ENCODE assay signal across 22 cellular contexts in genomic region chr3:26847675-26848074, GRCh38.
DNase-seq lines count a peak whose midpoint lies in the region; ATAC-seq, FAIRE-seq and TF ChIP-seq lines count a peak whose summit lies in the region.
"Had no signal": no experiment of that assay in that cellular context is flagged by ENCODE, and none has a peak within 500 bp of the region (broad histone marks: within the 10 kb centered on the region; RNA-seq: fewer than 3 reads in every experiment).

No MANE protein-coding gene starts in this region.

- H3K14ac ChIP-seq in IMR-90 (replicated peaks; ENCODE audit: low read depth, low read length): no peak overlapping the region
- no peak overlapping the region for H3K14ac ChIP-seq in H1 (ENCODE audit: insufficient read length)

- no peak overlapping the region for H3K27ac Mint-ChIP-seq in CD4-positive, alpha-beta memory T cell
- H3K27ac Mint-ChIP-seq: CD14-positive monocyte; CD4-positive, CD25-positive, alpha-beta regulatory T cell; CD8-positive, alpha-beta T cell had no signal

- no peak overlapping the region for H2AK9ac ChIP-seq in IMR-90 (replicated peaks; ENCODE audit: low read depth, low read length, poor library complexity)

- H2BK15ac ChIP-seq in IMR-90 (ENCODE audit: low read depth, low read length): no peak overlapping the region
- no peak overlapping the region for H2BK15ac ChIP-seq in H1 (ENCODE audit: low read length)

- H3K56ac ChIP-seq in IMR-90 (ENCODE audit: extremely low read depth, insufficient read depth, low read length) (no peak overlapping the region), H1 (replicated peaks; ENCODE audit: insufficient read length, low read depth, low read length) (no peak overlapping the region)

- CTCF ChIA-PET in IMR-90 (lab: Yijun Ruan, JAX) (no interaction called here), H1 (lab: Charles Lee; ENCODE audit: partially characterized antibody) (no interaction called here)
- CTCF ChIA-PET in CD4-positive, alpha-beta memory T cell (lab: Charles Lee; ENCODE audit: partially characterized antibody): no interaction called here

- H3K27ac ChIP-seq in GM23248 (no peak overlapping the region), IMR-90 (ENCODE audit: insufficient read depth, low read length) (no peak overlapping the region), H1 (ENCODE audit: low read depth, low read length) (no peak overlapping the region)
- no peak overlapping the region for H3K27ac ChIP-seq in CD4-positive, alpha-beta memory T cell (ENCODE audit: low read depth, low read length)
- H3K27ac ChIP-seq: BLaER1 had no signal

- no peak overlapping the region for H2BK5ac ChIP-seq in IMR-90 (ENCODE audit: low read depth, low read length, poor library complexity, severe bottlenecking)
- no peak overlapping the region for H2BK5ac ChIP-seq in H1 (ENCODE audit: low read depth, low read length)

- BruUV-seq in IMR-90 (replicated peaks; lab: Mats Ljungman, UMichigan): no TSS peak

- no peaks in the 10 kb centered on the region for H3K23me2 ChIP-seq in H1 (ENCODE audit: low read depth, low read length)

- H2AFZ ChIP-seq in GM23248 (no peak overlapping the region), IMR-90 (replicated peaks; ENCODE audit: low read length, poor library complexity) (no peak overlapping the region), H1 (ENCODE audit: low read length) (no peak overlapping the region)

- H4K8ac ChIP-seq in IMR-90 (ENCODE audit: low read depth in 2 of 2, low read length in 2 of 2): no peak overlapping the region
- H4K8ac ChIP-seq in H1 (ENCODE audit: extremely low read depth, insufficient read depth, low read length): no peak overlapping the region

- no peak for FAIRE-seq in H1 (lab: Jason Lieb, UNC)
- FAIRE-seq: A204.1, D721Med, G401.6, GM12891, GM19239 had no signal

- H4K5ac ChIP-seq in IMR-90 (ENCODE audit: low read depth, low read length) (no peak overlapping the region), H1 (ENCODE audit: insufficient read length, low read depth, low read length) (no peak overlapping the region)

- no peaks in the 10 kb centered on the region for H3K9me1 ChIP-seq in IMR-90 (ENCODE audit: insufficient read depth, low read length)

- no peak for TF ChIP-seq POLR2A in IMR-90 (IDR thresholded peaks at IDR 0.05; ENCODE audit: low read depth, low read length)
- no peak for TF ChIP-seq POLR2A in H1 (IDR thresholded peaks at IDR 0.05; ENCODE audit: control extremely low read depth in 1 of 2, low read depth in 2 of 2, low read length in 2 of 2)

- H3K36me3 ChIP-seq in GM23248 (ENCODE audit: low read depth) (no peaks in the 10 kb centered on the region), IMR-90 (ENCODE audit: control insufficient read depth, insufficient read depth, low read length) (no peaks in the 10 kb centered on the region), H1 (ENCODE audit: control insufficient read depth in 2 of 4, insufficient read depth in 4 of 4, low read length in 3 of 4) (no peaks in the 10 kb centered on the region)
- H3K36me3 ChIP-seq in CD4-positive, alpha-beta memory T cell (ENCODE audit: insufficient read depth, low read length): no peaks in the 10 kb centered on the region
- H3K36me3 ChIP-seq: BE2C, BLaER1 had no signal

- H2BK20ac ChIP-seq in IMR-90 (ENCODE audit: low read depth, low read length): no peak overlapping the region
- no peak overlapping the region for H2BK20ac ChIP-seq in H1 (ENCODE audit: low read length)

- POLR2A ChIA-PET in IMR-90 (lab: Charles Lee; ENCODE audit: unreplicated experiment): no interaction called here
- POLR2A ChIA-PET in H1 (lab: Charles Lee; ENCODE audit: partially characterized antibody): no interaction called here
- POLR2A ChIA-PET in CD4-positive, alpha-beta memory T cell (lab: Charles Lee; ENCODE audit: partially characterized antibody): no interaction called here

- peaks cover 0 to 5% (median under 1%) of the 10 kb centered on the region in 8 donors for H3K9me3 Mint-ChIP-seq in CD4-positive, alpha-beta memory T cell

- no peaks in the 10 kb centered on the region for H3F3A ChIP-seq in GM23248 (ENCODE audit: insufficient read depth)

- H3K23ac ChIP-seq in IMR-90 (ENCODE audit: low read depth, low read length) (no peak overlapping the region), H1 (ENCODE audit: insufficient read length) (no peak overlapping the region)

- H4K20me1 ChIP-seq in GM23248 (ENCODE audit: insufficient read depth) (no peaks in the 10 kb centered on the region), IMR-90 (ENCODE audit: insufficient read depth, low read length) (no peaks in the 10 kb centered on the region), H1 (replicated peaks in 1 of 2; ENCODE audit: control insufficient read depth in 1 of 2, insufficient read depth in 2 of 2, low read length in 2 of 2) (no peaks in the 10 kb centered on the region)
- H4K20me1 ChIP-seq: BLaER1 had no signal

- H3K79me2 ChIP-seq in GM23248 (ENCODE audit: insufficient read depth) (no peaks in the 10 kb centered on the region), H1 (ENCODE audit: control insufficient read depth in 1 of 2, insufficient read depth in 2 of 2, low read length in 2 of 2) (no peaks in the 10 kb centered on the region)

- H3K27me3 Mint-ChIP-seq in CD4-positive, alpha-beta memory T cell: no peaks in the 10 kb centered on the region
- H3K27me3 Mint-ChIP-seq: CD4-positive, CD25-positive, alpha-beta regulatory T cell had no signal

- no peak overlapping the region for H3K4ac ChIP-seq in IMR-90 (ENCODE audit: low read depth, low read length)
- H3K4ac ChIP-seq in H1 (replicated peaks; ENCODE audit: insufficient read length, low read depth, low read length): no peak overlapping the region

- intact Hi-C loops in IMR-90 (cut with micrococcal nuclease): no loop called here
- intact Hi-C loops in CD4-positive, alpha-beta memory T cell (cut with micrococcal nuclease): no loop called here

- no peaks in the 10 kb centered on the region for H3K9me3 ChIP-seq in GM23248 (ENCODE audit: low read depth)
- peaks cover 2% of the 10 kb centered on the region for H3K9me3 ChIP-seq in IMR-90 (ENCODE audit: control insufficient read depth, insufficient read depth, low read length)
- no peaks in the 10 kb centered on the region; a peak in 1 of 4 replicates for H3K9me3 ChIP-seq in H1 (ENCODE audit: insufficient read depth in 2 of 2, low read depth in 1 of 2, low read length in 1 of 2)
- no peaks in the 10 kb centered on the region for H3K9me3 ChIP-seq in CD4-positive, alpha-beta memory T cell (ENCODE audit: control insufficient read depth in 1 of 2, low read length in 2 of 2)
- H3K9me3 ChIP-seq: BE2C, BLaER1, Caco-2 had no signal

- no peak for TF ChIP-seq CTCF in IMR-90 (conservative IDR thresholded peaks at IDR 0.05; ENCODE audit: low read depth, low read length)
- no peak for TF ChIP-seq CTCF in H1 (IDR thresholded peaks at IDR 0.05; ENCODE audit: control extremely low read depth in 1 of 3, insufficient read depth in 1 of 3, low read depth in 1 of 3, low read length in 3 of 3)

- no peak overlapping the region for H2BK120ac ChIP-seq in IMR-90 (ENCODE audit: low read depth, low read length)
- H2BK120ac ChIP-seq in H1 (replicated peaks; ENCODE audit: low read depth, low read length): no peak overlapping the region

- dilution Hi-C loops in IMR-90 (cut with HindIII; ENCODE audit: low sequenced_read_pairs, unreplicated experiment): no loop called here

- H3K18ac ChIP-seq in IMR-90 (ENCODE audit: low read depth, low read length): no peak overlapping the region
- no peak overlapping the region for H3K18ac ChIP-seq in H1 (ENCODE audit: extremely low read depth, low read length)

- no peaks in the 10 kb centered on the region for H3K36me3 Mint-ChIP-seq in CD4-positive, alpha-beta memory T cell
- H3K36me3 Mint-ChIP-seq: CD14-positive monocyte; CD4-positive, CD25-positive, alpha-beta regulatory T cell; CD8-positive, alpha-beta T cell had no signal

- TF ChIP-seq EP300 in H1 (IDR thresholded peaks at IDR 0.05; ENCODE audit: borderline replicate concordance in 1 of 2, low read depth in 2 of 2, low read length in 2 of 2): no peak

- ATAC-seq in IMR-90 (ENCODE audit: low read depth): no peak
- ATAC-seq: CD8-positive, alpha-beta T cell had no signal

- TF ChIP-seq RAD21 in IMR-90 (IDR thresholded peaks at IDR 0.05; ENCODE audit: low read length): no peak
- no peak for TF ChIP-seq RAD21 in H1 (IDR thresholded peaks at IDR 0.05 in 1 of 2, conservative IDR thresholded peaks at IDR 0.05 in 1 of 2; ENCODE audit: low read depth in 2 of 2, low read length in 2 of 2)

- H3K4me1 ChIP-seq in GM23248 (ENCODE audit: insufficient read depth): no peaks in the 10 kb centered on the region
- H3K4me1 ChIP-seq in IMR-90 (ENCODE audit: control insufficient read depth, insufficient read depth, low read length): no peaks in the 10 kb centered on the region
- H3K4me1 ChIP-seq in H1 (replicated peaks in 1 of 4; ENCODE audit: control insufficient read depth in 3 of 4, insufficient read depth in 4 of 4, low read length in 3 of 4): no peaks in the 10 kb centered on the region
- H3K4me1 ChIP-seq in CD4-positive, alpha-beta memory T cell (ENCODE audit: insufficient read depth, low read length): no peaks in the 10 kb centered on the region
- H3K4me1 ChIP-seq: BE2C, Caco-2 had no signal

- no peak overlapping the region for H2AK5ac ChIP-seq in IMR-90 (ENCODE audit: low read depth, low read length)
- no peak overlapping the region for H2AK5ac ChIP-seq in H1 (ENCODE audit: low read depth, low read length)

- H4K91ac ChIP-seq in IMR-90 (ENCODE audit: insufficient read depth, low read depth, low read length) (no peak overlapping the region), H1 (replicated peaks; ENCODE audit: insufficient read length, low read length) (no peak overlapping the region)

- no peak overlapping the region for H2BK12ac ChIP-seq in H1 (ENCODE audit: low read depth, low read length)

- H3K4me2 ChIP-seq in GM23248 (ENCODE audit: unreplicated experiment): no peak overlapping the region
- H3K4me2 ChIP-seq in IMR-90 (ENCODE audit: low read depth, low read length): no peak overlapping the region
- no peak overlapping the region for H3K4me2 ChIP-seq in H1 (ENCODE audit: insufficient read depth in 1 of 2, low read depth in 2 of 2, low read length in 2 of 2)
- H3K4me2 ChIP-seq: BLaER1 had no signal

- H3K4me3 ChIP-seq in GM23248 (no peak overlapping the region), IMR-90 (ENCODE audit: insufficient read depth, low read depth, low read length) (no peak overlapping the region), H1 (ENCODE audit: extremely low read depth in 1 of 4, insufficient read depth in 2 of 4, low read depth in 3 of 4, low read length in 4 of 4) (no peak overlapping the region)
- H3K4me3 ChIP-seq in CD4-positive, alpha-beta memory T cell (ENCODE audit: low read length in 2 of 2): no peak overlapping the region
- H3K4me3 ChIP-seq: BLaER1 had no signal

- H3K27me3 ChIP-seq in GM23248 (replicated peaks; ENCODE audit: insufficient read depth): no peaks in the 10 kb centered on the region
- no peaks in the 10 kb centered on the region for H3K27me3 ChIP-seq in IMR-90 (ENCODE audit: control insufficient read depth, insufficient read depth, low read length)
- no peaks in the 10 kb centered on the region for H3K27me3 ChIP-seq in H1 (replicated peaks in 1 of 4; ENCODE audit: control insufficient read depth in 3 of 4, extremely low read depth in 1 of 4, insufficient read depth in 3 of 4, low read length in 3 of 4)
- no peaks in the 10 kb centered on the region for H3K27me3 ChIP-seq in CD4-positive, alpha-beta memory T cell (ENCODE audit: insufficient read depth, low read length)
- H3K27me3 ChIP-seq: BE2C, BLaER1 had no signal

- in situ Hi-C loops in GM23248 (cut with MboI): no loop called here
- in situ Hi-C loops in IMR-90 (cut with MboI; ENCODE audit: low sequenced_read_pairs): no loop called here

- H3K9ac ChIP-seq in GM23248 (no peak overlapping the region), IMR-90 (ENCODE audit: low read depth, low read length) (no peak overlapping the region), H1 (replicated peaks in 1 of 4; ENCODE audit: extremely low read depth in 1 of 4, low read depth in 3 of 4, low read length in 3 of 4) (no peak overlapping the region)
- H3K9ac ChIP-seq: BLaER1 had no signal

- no peaks in the 10 kb centered on the region for H3K9me2 ChIP-seq in GM23248 (ENCODE audit: insufficient read depth)

- H3K79me1 ChIP-seq in IMR-90 (ENCODE audit: low read depth in 1 of 2, low read length in 2 of 2) (no peaks in the 10 kb centered on the region), H1 (ENCODE audit: low read depth, low read length) (no peaks in the 10 kb centered on the region)

- no peak overlapping the region for H3K4me3 Mint-ChIP-seq in CD4-positive, alpha-beta memory T cell
- H3K4me3 Mint-ChIP-seq: CD14-positive monocyte; CD4-positive, CD25-positive, alpha-beta regulatory T cell; CD8-positive, alpha-beta T cell had no signal

- H3K4me1 Mint-ChIP-seq in CD4-positive, alpha-beta memory T cell: no peaks in the 10 kb centered on the region
- H3K4me1 Mint-ChIP-seq: CD14-positive monocyte; CD4-positive, CD25-positive, alpha-beta regulatory T cell had no signal

- DNase-seq in GM23248: peak; percentile 2
- no peak for DNase-seq in IMR-90
- no peak for DNase-seq in H1 (ENCODE audit: low read depth in 1 of 2, low spot score in 2 of 2)
- DNase-seq in activated CD4-positive, alpha-beta T cell treated with anti-CD3 and anti-CD28 coated beads for 4 hours: no peak
- DNase-seq in CD4-positive, alpha-beta memory T cell: no peak
- DNase-seq: 8988T; ACHN; BE2C; C1 segment of cervical spinal cord; Caco-2; Calu3; CD4-positive, CD25-positive, alpha-beta regulatory T cell; CD8-positive, alpha-beta T cell; DMS79 treated with DMSO at 0.1 percent for 48 hours; GF-D8 had no signal
